In the genomic region with DNA sequence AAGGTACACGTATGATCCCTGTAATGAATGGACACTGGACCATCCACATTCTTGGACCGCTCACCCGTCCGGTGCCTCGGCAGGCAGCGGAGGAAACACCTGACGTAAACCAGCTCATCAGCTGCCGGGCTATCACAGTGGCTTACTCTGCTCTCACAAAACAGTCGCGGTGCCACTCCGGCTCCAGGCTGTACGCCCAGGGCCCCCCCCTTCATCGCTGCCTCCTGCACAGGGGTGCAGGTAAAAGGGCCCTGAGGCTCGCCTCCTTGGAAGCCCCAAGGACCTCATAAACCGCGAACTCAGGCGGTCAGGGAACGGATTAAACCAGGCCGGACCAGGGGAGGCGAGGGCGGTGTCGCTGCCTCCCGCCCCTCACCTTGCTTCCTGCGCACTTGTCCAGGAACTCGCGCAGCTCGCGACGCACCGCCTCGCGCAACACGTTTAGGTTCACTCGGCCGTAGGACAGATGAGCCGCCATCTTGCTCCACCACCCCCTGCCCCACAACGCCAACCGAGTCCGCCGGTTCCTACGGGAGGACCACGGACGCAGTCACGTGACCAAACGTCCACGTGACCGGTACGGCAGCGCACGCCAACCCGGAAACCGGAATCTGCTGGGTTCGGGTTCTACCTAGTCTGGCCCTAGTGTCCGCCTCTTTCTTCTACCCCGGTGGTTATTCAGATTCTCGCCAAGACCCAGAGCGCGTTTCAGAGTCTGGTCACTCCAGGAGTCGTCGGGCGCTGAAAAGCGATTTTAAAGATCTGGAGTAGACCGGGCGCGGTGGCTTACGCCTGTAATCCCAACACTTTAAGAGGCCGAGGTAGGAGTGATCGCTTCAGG, we compare ENCODE assay signal across 1 cellular context.
TF ChIP-seq lines count a peak whose summit lies in the region.

A gene (minus strand): TSS at position 564 of the 841 bp plus-strand sequence. CDS start 86 bp downstream, at position 478.

TF ChIP-seq in HepG2, 621 proteins besides CTCF, POLR2A, EP300 and RAD21 (continued from another document and continues in another):
- TF ChIP-seq, protein P1, sequence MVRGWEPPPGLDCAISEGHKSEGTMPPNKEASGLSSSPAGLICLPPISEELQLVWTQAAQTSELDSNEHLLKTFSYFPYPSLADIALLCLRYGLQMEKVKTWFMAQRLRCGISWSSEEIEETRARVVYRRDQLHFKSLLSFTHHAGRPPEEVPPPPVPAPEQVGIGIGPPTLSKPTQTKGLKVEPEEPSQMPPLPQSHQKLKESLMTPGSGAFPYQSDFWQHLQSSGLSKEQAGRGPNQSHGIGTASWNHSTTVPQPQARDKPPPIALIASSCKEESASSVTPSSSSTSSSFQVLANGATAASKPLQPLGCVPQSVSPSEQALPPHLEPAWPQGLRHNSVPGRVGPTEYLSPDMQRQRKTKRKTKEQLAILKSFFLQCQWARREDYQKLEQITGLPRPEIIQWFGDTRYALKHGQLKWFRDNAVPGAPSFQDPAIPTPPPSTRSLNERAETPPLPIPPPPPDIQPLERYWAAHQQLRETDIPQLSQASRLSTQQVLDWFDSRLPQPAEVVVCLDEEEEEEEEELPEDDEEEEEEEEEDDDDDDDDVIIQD (CRISPR knock-in tag; IDR thresholded peaks at IDR 0.05; ENCODE audit: low read depth): peak; percentile 76
- TF ChIP-seq, protein P2, sequence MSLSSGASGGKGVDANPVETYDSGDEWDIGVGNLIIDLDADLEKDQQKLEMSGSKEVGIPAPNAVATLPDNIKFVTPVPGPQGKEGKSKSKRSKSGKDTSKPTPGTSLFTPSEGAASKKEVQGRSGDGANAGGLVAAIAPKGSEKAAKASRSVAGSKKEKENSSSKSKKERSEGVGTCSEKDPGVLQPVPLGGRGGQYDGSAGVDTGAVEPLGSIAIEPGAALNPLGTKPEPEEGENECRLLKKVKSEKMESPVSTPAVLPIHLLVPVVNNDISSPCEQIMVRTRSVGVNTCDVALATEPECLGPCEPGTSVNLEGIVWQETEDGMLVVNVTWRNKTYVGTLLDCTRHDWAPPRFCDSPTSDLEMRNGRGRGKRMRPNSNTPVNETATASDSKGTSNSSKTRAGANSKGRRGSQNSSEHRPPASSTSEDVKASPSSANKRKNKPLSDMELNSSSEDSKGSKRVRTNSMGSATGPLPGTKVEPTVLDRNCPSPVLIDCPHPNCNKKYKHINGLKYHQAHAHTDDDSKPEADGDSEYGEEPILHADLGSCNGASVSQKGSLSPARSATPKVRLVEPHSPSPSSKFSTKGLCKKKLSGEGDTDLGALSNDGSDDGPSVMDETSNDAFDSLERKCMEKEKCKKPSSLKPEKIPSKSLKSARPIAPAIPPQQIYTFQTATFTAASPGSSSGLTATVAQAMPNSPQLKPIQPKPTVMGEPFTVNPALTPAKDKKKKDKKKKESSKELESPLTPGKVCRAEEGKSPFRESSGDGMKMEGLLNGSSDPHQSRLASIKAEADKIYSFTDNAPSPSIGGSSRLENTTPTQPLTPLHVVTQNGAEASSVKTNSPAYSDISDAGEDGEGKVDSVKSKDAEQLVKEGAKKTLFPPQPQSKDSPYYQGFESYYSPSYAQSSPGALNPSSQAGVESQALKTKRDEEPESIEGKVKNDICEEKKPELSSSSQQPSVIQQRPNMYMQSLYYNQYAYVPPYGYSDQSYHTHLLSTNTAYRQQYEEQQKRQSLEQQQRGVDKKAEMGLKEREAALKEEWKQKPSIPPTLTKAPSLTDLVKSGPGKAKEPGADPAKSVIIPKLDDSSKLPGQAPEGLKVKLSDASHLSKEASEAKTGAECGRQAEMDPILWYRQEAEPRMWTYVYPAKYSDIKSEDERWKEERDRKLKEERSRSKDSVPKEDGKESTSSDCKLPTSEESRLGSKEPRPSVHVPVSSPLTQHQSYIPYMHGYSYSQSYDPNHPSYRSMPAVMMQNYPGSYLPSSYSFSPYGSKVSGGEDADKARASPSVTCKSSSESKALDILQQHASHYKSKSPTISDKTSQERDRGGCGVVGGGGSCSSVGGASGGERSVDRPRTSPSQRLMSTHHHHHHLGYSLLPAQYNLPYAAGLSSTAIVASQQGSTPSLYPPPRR (CRISPR knock-in tag; IDR thresholded peaks at IDR 0.05; ENCODE audit: borderline replicate concordance): peak; percentile 13; the same call in 1 of the 2 replicates
- no peak for TF ChIP-seq U2AF1 (optimal IDR thresholded peaks at IDR 0.05; ENCODE audit: low read depth, low read length)
- no peak for TF ChIP-seq ZNF530 (CRISPR knock-in tag; IDR thresholded peaks at IDR 0.05; ENCODE audit: low read depth)
- no peak for TF ChIP-seq ZNF841 (CRISPR knock-in tag; IDR thresholded peaks at IDR 0.05; ENCODE audit: borderline replicate concordance)
- peak; percentile 95 for TF ChIP-seq KMT2A (CRISPR knock-in tag; IDR thresholded peaks at IDR 0.05)
- TF ChIP-seq NR2C2 (CRISPR knock-in tag; IDR thresholded peaks at IDR 0.05; ENCODE audit: borderline replicate concordance): peak; percentile 87
- no peak for TF ChIP-seq PRMT3 (CRISPR knock-in tag; IDR thresholded peaks at IDR 0.05; ENCODE audit: borderline replicate concordance, low read depth)
- TF ChIP-seq CCDC6 (CRISPR knock-in tag; IDR thresholded peaks at IDR 0.05): peak; percentile 95
- TF ChIP-seq KDM2A (CRISPR knock-in tag; IDR thresholded peaks at IDR 0.05; ENCODE audit: borderline replicate concordance, low read depth): peak; percentile 98
- no peak for TF ChIP-seq REXO4 (CRISPR knock-in tag; IDR thresholded peaks at IDR 0.05; ENCODE audit: borderline replicate concordance)
- TF ChIP-seq ZNF460 (CRISPR knock-in tag; IDR thresholded peaks at IDR 0.05; ENCODE audit: borderline replicate concordance): peak; percentile 51; the same call in 1 of the 2 replicates
- TF ChIP-seq TCF12 (IDR thresholded peaks at IDR 0.05): no peak
- TF ChIP-seq TCF12 (CRISPR knock-in tag; IDR thresholded peaks at IDR 0.05): 0 out of 2 replicates have a peak, but pooled peaks have one; percentile 18
- peak; percentile 52 for TF ChIP-seq NFYB (CRISPR knock-in tag; IDR thresholded peaks at IDR 0.05)
- peak; percentile 67 for TF ChIP-seq NCOA2 (CRISPR knock-in tag; IDR thresholded peaks at IDR 0.05)
- no peak for TF ChIP-seq ZNF496 (CRISPR knock-in tag; IDR thresholded peaks at IDR 0.05; ENCODE audit: insufficient replicate concordance)
- peak; percentile 94 for TF ChIP-seq ELF4 (CRISPR knock-in tag; IDR thresholded peaks at IDR 0.05; ENCODE audit: borderline replicate concordance)
- TF ChIP-seq ZNF138 (CRISPR knock-in tag; IDR thresholded peaks at IDR 0.05; ENCODE audit: low read depth): peak; percentile 77; the same call in 1 of the 2 replicates
- TF ChIP-seq, protein P3, sequence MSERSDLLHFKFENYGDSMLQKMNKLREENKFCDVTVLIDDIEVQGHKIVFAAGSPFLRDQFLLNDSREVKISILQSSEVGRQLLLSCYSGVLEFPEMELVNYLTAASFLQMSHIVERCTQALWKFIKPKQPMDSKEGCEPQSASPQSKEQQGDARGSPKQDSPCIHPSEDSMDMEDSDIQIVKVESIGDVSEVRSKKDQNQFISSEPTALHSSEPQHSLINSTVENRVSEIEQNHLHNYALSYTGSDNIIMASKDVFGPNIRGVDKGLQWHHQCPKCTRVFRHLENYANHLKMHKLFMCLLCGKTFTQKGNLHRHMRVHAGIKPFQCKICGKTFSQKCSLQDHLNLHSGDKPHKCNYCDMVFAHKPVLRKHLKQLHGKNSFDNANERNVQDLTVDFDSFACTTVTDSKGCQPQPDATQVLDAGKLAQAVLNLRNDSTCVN (CRISPR knock-in tag; IDR thresholded peaks at IDR 0.05; ENCODE audit: borderline replicate concordance): peak; percentile 65; the same call in 1 of the 2 replicates
- TF ChIP-seq, protein P4, sequence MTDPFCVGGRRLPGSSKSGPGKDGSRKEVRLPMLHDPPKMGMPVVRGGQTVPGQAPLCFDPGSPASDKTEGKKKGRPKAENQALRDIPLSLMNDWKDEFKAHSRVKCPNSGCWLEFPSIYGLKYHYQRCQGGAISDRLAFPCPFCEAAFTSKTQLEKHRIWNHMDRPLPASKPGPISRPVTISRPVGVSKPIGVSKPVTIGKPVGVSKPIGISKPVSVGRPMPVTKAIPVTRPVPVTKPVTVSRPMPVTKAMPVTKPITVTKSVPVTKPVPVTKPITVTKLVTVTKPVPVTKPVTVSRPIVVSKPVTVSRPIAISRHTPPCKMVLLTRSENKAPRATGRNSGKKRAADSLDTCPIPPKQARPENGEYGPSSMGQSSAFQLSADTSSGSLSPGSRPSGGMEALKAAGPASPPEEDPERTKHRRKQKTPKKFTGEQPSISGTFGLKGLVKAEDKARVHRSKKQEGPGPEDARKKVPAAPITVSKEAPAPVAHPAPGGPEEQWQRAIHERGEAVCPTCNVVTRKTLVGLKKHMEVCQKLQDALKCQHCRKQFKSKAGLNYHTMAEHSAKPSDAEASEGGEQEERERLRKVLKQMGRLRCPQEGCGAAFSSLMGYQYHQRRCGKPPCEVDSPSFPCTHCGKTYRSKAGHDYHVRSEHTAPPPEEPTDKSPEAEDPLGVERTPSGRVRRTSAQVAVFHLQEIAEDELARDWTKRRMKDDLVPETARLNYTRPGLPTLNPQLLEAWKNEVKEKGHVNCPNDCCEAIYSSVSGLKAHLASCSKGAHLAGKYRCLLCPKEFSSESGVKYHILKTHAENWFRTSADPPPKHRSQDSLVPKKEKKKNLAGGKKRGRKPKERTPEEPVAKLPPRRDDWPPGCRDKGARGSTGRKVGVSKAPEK (CRISPR knock-in tag; IDR thresholded peaks at IDR 0.05; ENCODE audit: borderline replicate concordance): no peak
- TF ChIP-seq, protein P5, sequence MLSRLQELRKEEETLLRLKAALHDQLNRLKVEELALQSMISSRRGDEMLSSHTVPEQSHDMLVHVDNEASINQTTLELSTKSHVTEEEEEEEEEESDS (CRISPR knock-in tag; IDR thresholded peaks at IDR 0.05; ENCODE audit: borderline replicate concordance): peak; percentile 53; the same call in 1 of the 2 replicates
- no peak for TF ChIP-seq NR3C1 (CRISPR knock-in tag; IDR thresholded peaks at IDR 0.05)
- peak; percentile 84; the same call in 1 of the 2 replicates for TF ChIP-seq MAF1 (CRISPR knock-in tag; IDR thresholded peaks at IDR 0.05; ENCODE audit: borderline replicate concordance)
- TF ChIP-seq, protein P6, sequence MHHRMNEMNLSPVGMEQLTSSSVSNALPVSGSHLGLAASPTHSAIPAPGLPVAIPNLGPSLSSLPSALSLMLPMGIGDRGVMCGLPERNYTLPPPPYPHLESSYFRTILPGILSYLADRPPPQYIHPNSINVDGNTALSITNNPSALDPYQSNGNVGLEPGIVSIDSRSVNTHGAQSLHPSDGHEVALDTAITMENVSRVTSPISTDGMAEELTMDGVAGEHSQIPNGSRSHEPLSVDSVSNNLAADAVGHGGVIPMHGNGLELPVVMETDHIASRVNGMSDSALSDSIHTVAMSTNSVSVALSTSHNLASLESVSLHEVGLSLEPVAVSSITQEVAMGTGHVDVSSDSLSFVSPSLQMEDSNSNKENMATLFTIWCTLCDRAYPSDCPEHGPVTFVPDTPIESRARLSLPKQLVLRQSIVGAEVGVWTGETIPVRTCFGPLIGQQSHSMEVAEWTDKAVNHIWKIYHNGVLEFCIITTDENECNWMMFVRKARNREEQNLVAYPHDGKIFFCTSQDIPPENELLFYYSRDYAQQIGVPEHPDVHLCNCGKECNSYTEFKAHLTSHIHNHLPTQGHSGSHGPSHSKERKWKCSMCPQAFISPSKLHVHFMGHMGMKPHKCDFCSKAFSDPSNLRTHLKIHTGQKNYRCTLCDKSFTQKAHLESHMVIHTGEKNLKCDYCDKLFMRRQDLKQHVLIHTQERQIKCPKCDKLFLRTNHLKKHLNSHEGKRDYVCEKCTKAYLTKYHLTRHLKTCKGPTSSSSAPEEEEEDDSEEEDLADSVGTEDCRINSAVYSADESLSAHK (CRISPR knock-in tag; IDR thresholded peaks at IDR 0.05; ENCODE audit: borderline replicate concordance): no peak
- peak; percentile 97 for TF ChIP-seq ZNF350 (CRISPR knock-in tag; IDR thresholded peaks at IDR 0.05; ENCODE audit: borderline replicate concordance, low read depth)
- TF ChIP-seq ZNF850 (CRISPR knock-in tag; conservative IDR thresholded peaks at IDR 0.05): peak; percentile 70; the same call in 1 of the 2 replicates
- TF ChIP-seq ZNF180 (CRISPR knock-in tag; IDR thresholded peaks at IDR 0.05; ENCODE audit: borderline replicate concordance, low read depth): no peak
- TF ChIP-seq ZNF775 (CRISPR knock-in tag; IDR thresholded peaks at IDR 0.05; ENCODE audit: borderline replicate concordance): no peak
- no peak for TF ChIP-seq RELA (CRISPR knock-in tag; IDR thresholded peaks at IDR 0.05)
- TF ChIP-seq ZNF776 (CRISPR knock-in tag; IDR thresholded peaks at IDR 0.05): peak; percentile 70; the same call in 1 of the 2 replicates
- TF ChIP-seq ONECUT2 (CRISPR knock-in tag; IDR thresholded peaks at IDR 0.05): peak; percentile 34; the same call in 1 of the 2 replicates
- peak; percentile 84; the same call in 1 of the 2 replicates for TF ChIP-seq NFKB2 (CRISPR knock-in tag; IDR thresholded peaks at IDR 0.05; ENCODE audit: borderline replicate concordance)
- peak; percentile 59; the same call in 1 of the 2 replicates for TF ChIP-seq ZNF777 (CRISPR knock-in tag; IDR thresholded peaks at IDR 0.05)
- TF ChIP-seq, protein P7, sequence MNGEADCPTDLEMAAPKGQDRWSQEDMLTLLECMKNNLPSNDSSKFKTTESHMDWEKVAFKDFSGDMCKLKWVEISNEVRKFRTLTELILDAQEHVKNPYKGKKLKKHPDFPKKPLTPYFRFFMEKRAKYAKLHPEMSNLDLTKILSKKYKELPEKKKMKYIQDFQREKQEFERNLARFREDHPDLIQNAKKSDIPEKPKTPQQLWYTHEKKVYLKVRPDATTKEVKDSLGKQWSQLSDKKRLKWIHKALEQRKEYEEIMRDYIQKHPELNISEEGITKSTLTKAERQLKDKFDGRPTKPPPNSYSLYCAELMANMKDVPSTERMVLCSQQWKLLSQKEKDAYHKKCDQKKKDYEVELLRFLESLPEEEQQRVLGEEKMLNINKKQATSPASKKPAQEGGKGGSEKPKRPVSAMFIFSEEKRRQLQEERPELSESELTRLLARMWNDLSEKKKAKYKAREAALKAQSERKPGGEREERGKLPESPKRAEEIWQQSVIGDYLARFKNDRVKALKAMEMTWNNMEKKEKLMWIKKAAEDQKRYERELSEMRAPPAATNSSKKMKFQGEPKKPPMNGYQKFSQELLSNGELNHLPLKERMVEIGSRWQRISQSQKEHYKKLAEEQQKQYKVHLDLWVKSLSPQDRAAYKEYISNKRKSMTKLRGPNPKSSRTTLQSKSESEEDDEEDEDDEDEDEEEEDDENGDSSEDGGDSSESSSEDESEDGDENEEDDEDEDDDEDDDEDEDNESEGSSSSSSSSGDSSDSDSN (CRISPR knock-in tag; IDR thresholded peaks at IDR 0.05): peak; percentile 95
- 0 out of 2 replicates have a peak, but pooled peaks have one; percentile 63 for TF ChIP-seq CHCHD3 (CRISPR knock-in tag; IDR thresholded peaks at IDR 0.05)
- TF ChIP-seq ZBTB38 (CRISPR knock-in tag; IDR thresholded peaks at IDR 0.05): peak; percentile 87
- TF ChIP-seq, protein P8, sequence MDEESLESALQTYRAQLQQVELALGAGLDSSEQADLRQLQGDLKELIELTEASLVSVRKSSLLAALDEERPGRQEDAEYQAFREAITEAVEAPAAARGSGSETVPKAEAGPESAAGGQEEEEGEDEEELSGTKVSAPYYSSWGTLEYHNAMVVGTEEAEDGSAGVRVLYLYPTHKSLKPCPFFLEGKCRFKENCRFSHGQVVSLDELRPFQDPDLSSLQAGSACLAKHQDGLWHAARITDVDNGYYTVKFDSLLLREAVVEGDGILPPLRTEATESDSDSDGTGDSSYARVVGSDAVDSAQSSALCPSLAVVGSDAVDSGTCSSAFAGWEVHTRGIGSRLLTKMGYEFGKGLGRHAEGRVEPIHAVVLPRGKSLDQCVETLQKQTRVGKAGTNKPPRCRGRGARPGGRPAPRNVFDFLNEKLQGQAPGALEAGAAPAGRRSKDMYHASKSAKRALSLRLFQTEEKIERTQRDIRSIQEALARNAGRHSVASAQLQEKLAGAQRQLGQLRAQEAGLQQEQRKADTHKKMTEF (CRISPR knock-in tag; IDR thresholded peaks at IDR 0.05): peak; percentile 91
- no peak for TF ChIP-seq IRX3 (CRISPR knock-in tag; IDR thresholded peaks at IDR 0.05; ENCODE audit: borderline replicate concordance, low read depth)
- peak; percentile 73 for TF ChIP-seq ZSCAN31 (CRISPR knock-in tag; IDR thresholded peaks at IDR 0.05; ENCODE audit: low read depth)
- TF ChIP-seq TEAD3 (CRISPR knock-in tag; optimal IDR thresholded peaks at IDR 0.05; ENCODE audit: borderline replicate concordance): peak; percentile 77
